7 cellular contexts compared by ENCODE assay signal in the genomic region with DNA sequence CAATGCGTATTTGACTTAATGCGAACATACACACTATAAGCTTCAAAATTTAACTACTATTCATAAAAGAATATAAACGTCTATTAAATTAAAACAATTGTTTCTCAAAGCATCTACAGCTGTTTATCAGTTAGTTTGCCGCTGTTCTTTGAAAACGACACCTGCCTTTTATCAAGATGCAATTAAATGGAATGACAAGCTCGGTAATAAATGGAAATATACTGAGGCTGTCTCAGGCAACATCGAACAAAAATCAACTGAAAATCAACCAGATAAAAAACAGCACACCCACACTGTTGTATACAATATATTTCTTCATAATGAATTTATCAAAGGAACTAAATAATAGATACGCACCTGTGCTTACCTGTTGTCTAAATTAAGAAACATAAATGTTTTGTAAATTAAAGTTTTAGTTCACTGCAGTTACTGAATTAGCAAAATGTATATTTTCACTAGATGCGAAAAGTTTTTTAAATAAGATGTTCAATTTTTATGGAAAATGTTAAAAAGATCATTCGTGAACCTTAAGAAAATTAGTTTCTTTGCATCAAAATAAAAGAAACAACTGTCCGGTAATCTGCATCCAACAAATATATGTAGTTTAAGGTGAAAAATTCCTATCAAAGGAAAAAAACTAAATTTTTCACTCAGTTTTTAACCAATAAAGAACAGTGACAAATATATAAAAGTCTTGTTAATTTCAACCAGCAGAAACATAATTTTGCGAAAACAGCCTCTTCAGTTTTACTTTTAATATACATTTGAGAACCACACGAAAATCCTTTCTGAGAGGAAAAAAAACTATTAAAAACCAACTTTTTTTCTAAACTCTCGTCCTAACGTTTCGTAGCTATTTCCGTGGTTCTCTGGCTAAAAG.
DNase-seq lines count a peak whose midpoint lies in the region; ATAC-seq and TF ChIP-seq lines count a peak whose summit lies in the region.

No MANE protein-coding gene starts in this region.

- no peak for TF ChIP-seq POLR2A in HCT116 (IDR thresholded peaks at IDR 0.05; ENCODE audit: borderline replicate concordance, extremely low read depth, insufficient read depth, insufficient read length)

- peaks cover 37% of the 10 kb centered on the region; the same call in 1 of the 2 replicates for H4K20me1 ChIP-seq in HCT116 (ENCODE audit: insufficient read depth)
- no peaks in the 10 kb centered on the region for H4K20me1 ChIP-seq in fibroblast of lung (ENCODE audit: control insufficient read depth, extremely low read depth, insufficient read depth, low read length)

- ATAC-seq in HCT116 = no peak
- ATAC-seq in RWPE2 (ENCODE audit: low read depth) = no peak
- ATAC-seq in HG03442 (IDR thresholded peaks at IDR 0.05; ENCODE audit: unreplicated experiment) = no peak

- H3K9ac ChIP-seq in HCT116 (ENCODE audit: low read length) (peak overlapping the region; percentile 85), fibroblast of lung (ENCODE audit: insufficient read depth, low read length) (peak overlapping the region; percentile 89), skeletal muscle tissue (ENCODE audit: low read depth in 1 of 3, low read length in 3 of 3) (peak overlapping the region in 2 of 3 donors; percentile 52 to 63)

- CTCF ChIA-PET in HCT116 (lab: Charles Lee) = interaction anchor here (2.5 kb wide), 1 partner anchor 83 kb away, joined by 7 read pairs; a partner anchor contains a TSS

- RAD21 ChIA-PET in HCT116 (lab: Charles Lee; ENCODE audit: low non-redundant PET in 1 of 2, low total read pairs in 2 of 2, uncharacterized antibody in 2 of 2, unreplicated experiment in 2 of 2) = no interaction called here

- H2AFZ ChIP-seq in HCT116 (ENCODE audit: low read depth, low read length, poor library complexity, severe bottlenecking) (no peak overlapping the region), fibroblast of lung (ENCODE audit: low read length) (no peak overlapping the region)

- peak overlapping the region; percentile 85 for H3K4me2 ChIP-seq in HCT116 (ENCODE audit: low read length)
- H3K4me2 ChIP-seq in fibroblast of lung (ENCODE audit: extremely low read depth, insufficient read depth, low read length) = peak overlapping the region; percentile 77

- DNase-seq in HCT116 (ENCODE audit: low read depth, low spot score) (no peak), RWPE2 (ENCODE audit: low spot score) (no peak), fibroblast of lung (ENCODE audit: low read depth in 2 of 2) (peak in 1 of 2 donors; percentile 33), NCI-H2196 (lab: John Stamatoyannopoulos, UW; ENCODE audit: unreplicated experiment) (no peak), medulla oblongata (ENCODE audit: extremely low spot score) (no peak)

- H3K36me3 ChIP-seq in HCT116 (ENCODE audit: control insufficient read depth in 1 of 2, insufficient read depth in 2 of 2, low read length in 2 of 2) (peaks cover 0 to 2% of the 10 kb centered on the region in 2 experiments; a peak in 1 of 4 replicates), RWPE2 (ENCODE audit: low read depth) (peaks cover 41% of the 10 kb centered on the region), fibroblast of lung (ENCODE audit: control insufficient read depth, insufficient read depth, low read length) (no peaks in the 10 kb centered on the region), skeletal muscle tissue (ENCODE audit: control insufficient read depth in 3 of 3, insufficient read depth in 3 of 3, low read length in 3 of 3) (no peaks in the 10 kb centered on the region)

- H3K9me2 ChIP-seq in HCT116 (ENCODE audit: insufficient read depth) = no peaks in the 10 kb centered on the region

- no peaks in the 10 kb centered on the region for H3K9me3 ChIP-seq in HCT116 (ENCODE audit: control insufficient read depth in 1 of 2, insufficient read depth in 1 of 2, low read depth in 1 of 2, low read length in 2 of 2)
- H3K9me3 ChIP-seq in RWPE2 (ENCODE audit: severe bottlenecking) = no peaks in the 10 kb centered on the region
- no peaks in the 10 kb centered on the region for H3K9me3 ChIP-seq in fibroblast of lung (ENCODE audit: control insufficient read depth, insufficient read depth, low read depth, low read length)
- no peaks in the 10 kb centered on the region for H3K9me3 ChIP-seq in skeletal muscle tissue (ENCODE audit: control insufficient read depth in 3 of 3, low read length in 3 of 3)

- H3K4me1 ChIP-seq in HCT116 (ENCODE audit: control insufficient read depth in 1 of 2, insufficient read depth in 2 of 2, low read length in 2 of 2) = peaks cover 24 to 34% of the 10 kb centered on the region in 2 experiments
- peaks cover 48% of the 10 kb centered on the region for H3K4me1 ChIP-seq in RWPE2 (ENCODE audit: insufficient read depth, poor library complexity, severe bottlenecking)
- H3K4me1 ChIP-seq in fibroblast of lung (ENCODE audit: control insufficient read depth, extremely low read depth, insufficient read depth, low read length) = peaks cover 8% of the 10 kb centered on the region
- peaks cover 5 to 25% (median 21%) of the 10 kb centered on the region in 3 donors for H3K4me1 ChIP-seq in skeletal muscle tissue (ENCODE audit: control insufficient read depth in 3 of 3, insufficient read depth in 3 of 3, low read length in 3 of 3)

- TF ChIP-seq CTCF in HCT116 (IDR thresholded peaks at IDR 0.05 in 2 of 3, conservative IDR thresholded peaks at IDR 0.05 in 1 of 3; ENCODE audit: borderline replicate concordance in 1 of 3, insufficient read depth in 1 of 3, low read depth in 2 of 3, low read length in 2 of 3) (no peak), RWPE2 (IDR thresholded peaks at IDR 0.05; ENCODE audit: poor library complexity, severe bottlenecking) (no peak), fibroblast of lung (conservative IDR thresholded peaks at IDR 0.05 in 1 of 2, IDR thresholded peaks at IDR 0.05 in 1 of 2; ENCODE audit: low read depth in 1 of 2, low read length in 2 of 2) (no peak)

- no TSS peak for BruUV-seq in HCT116 (replicated peaks; lab: Mats Ljungman, UMichigan)

- H3K27me3 ChIP-seq in HCT116 (ENCODE audit: insufficient read depth, low read length) (no peaks in the 10 kb centered on the region), RWPE2 (ENCODE audit: insufficient read depth, poor library complexity, severe bottlenecking) (no peaks in the 10 kb centered on the region), fibroblast of lung (ENCODE audit: control insufficient read depth, insufficient read depth, low read length) (no peaks in the 10 kb centered on the region), skeletal muscle tissue (ENCODE audit: control insufficient read depth in 3 of 3, insufficient read depth in 3 of 3, low read length in 3 of 3) (no peaks in the 10 kb centered on the region)

- POLR2A ChIA-PET in HCT116 (lab: Charles Lee) = interaction anchor here (0.6 to 3.6 kb wide), 3 partner anchors 10 to 287 kb away, joined by 3 to 12 read pairs (median 9); a partner anchor contains a TSS

- H3K79me2 ChIP-seq in HCT116 (ENCODE audit: insufficient read depth, low read length) (peaks cover 92% of the 10 kb centered on the region), fibroblast of lung (ENCODE audit: control insufficient read depth, insufficient read depth, low read length) (peaks cover 92% of the 10 kb centered on the region)

- peak overlapping the region; percentile 98 for H3K27ac ChIP-seq in HCT116 (ENCODE audit: low read depth, low read length)
- peak overlapping the region; percentile 90 for H3K27ac ChIP-seq in RWPE2 (ENCODE audit: poor library complexity, severe bottlenecking)
- peak overlapping the region; percentile 94 for H3K27ac ChIP-seq in fibroblast of lung (ENCODE audit: insufficient read depth, low read length)
- no peak overlapping the region for H3K27ac ChIP-seq in skeletal muscle tissue (ENCODE audit: low read depth, low read length)

- H3K4me3 ChIP-seq in HCT116 (replicated peaks in 1 of 2; ENCODE audit: low read depth in 1 of 2, low read length in 2 of 2) = peak overlapping the region; percentile 72 to 90
- peak overlapping the region; percentile 79 for H3K4me3 ChIP-seq in RWPE2 (ENCODE audit: severe bottlenecking)
- H3K4me3 ChIP-seq in fibroblast of lung (replicated peaks in 1 of 4; ENCODE audit: control extremely low read depth in 1 of 4, insufficient read depth in 1 of 4, low read depth in 3 of 4, low read length in 4 of 4) = peak overlapping the region; percentile 65 to 98 (median 90)
- H3K4me3 ChIP-seq in skeletal muscle tissue (ENCODE audit: low read length in 3 of 3) = peak overlapping the region in 2 of 3 donors; percentile 87 to 89

- no peak for TF ChIP-seq RAD21 in HCT116 (IDR thresholded peaks at IDR 0.05; ENCODE audit: low read depth)

- intact Hi-C loops in HCT116 (cut with micrococcal nuclease) = loop anchor here (5.0 kb wide), 2 partner anchors 128 to 168 kb away; no protein-coding TSS in a partner anchor

TF ChIP-seq in HCT116, 20 proteins besides CTCF, POLR2A, EP300 and RAD21 (continues in another document):
- no peak for TF ChIP-seq ELF1 (IDR thresholded peaks at IDR 0.05; ENCODE audit: borderline replicate concordance, low read depth)
- TF ChIP-seq, protein P1, sequence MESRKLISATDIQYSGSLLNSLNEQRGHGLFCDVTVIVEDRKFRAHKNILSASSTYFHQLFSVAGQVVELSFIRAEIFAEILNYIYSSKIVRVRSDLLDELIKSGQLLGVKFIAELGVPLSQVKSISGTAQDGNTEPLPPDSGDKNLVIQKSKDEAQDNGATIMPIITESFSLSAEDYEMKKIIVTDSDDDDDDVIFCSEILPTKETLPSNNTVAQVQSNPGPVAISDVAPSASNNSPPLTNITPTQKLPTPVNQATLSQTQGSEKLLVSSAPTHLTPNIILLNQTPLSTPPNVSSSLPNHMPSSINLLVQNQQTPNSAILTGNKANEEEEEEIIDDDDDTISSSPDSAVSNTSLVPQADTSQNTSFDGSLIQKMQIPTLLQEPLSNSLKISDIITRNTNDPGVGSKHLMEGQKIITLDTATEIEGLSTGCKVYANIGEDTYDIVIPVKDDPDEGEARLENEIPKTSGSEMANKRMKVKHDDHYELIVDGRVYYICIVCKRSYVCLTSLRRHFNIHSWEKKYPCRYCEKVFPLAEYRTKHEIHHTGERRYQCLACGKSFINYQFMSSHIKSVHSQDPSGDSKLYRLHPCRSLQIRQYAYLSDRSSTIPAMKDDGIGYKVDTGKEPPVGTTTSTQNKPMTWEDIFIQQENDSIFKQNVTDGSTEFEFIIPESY (IDR thresholded peaks at IDR 0.05; ENCODE audit: extremely low read depth, insufficient replicate concordance, low read length) = no peak
- no peak for TF ChIP-seq ZNF274 (IDR thresholded peaks at IDR 0.05; ENCODE audit: low read depth, low read length)
- TF ChIP-seq CBX3 (IDR thresholded peaks at IDR 0.05; ENCODE audit: low read depth) = no peak
- TF ChIP-seq SP1 (IDR thresholded peaks at IDR 0.05; ENCODE audit: low read depth) = no peak
- TF ChIP-seq, protein P2, sequence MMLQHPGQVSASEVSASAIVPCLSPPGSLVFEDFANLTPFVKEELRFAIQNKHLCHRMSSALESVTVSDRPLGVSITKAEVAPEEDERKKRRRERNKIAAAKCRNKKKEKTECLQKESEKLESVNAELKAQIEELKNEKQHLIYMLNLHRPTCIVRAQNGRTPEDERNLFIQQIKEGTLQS (IDR thresholded peaks at IDR 0.05) = no peak
- no peak for TF ChIP-seq ZFX (IDR thresholded peaks at IDR 0.05)
